ENCODE assay signal across 30 cellular contexts in genomic region chr17:14712471-14713075, GRCh38.
DNase-seq lines count a peak whose midpoint lies in the region; ATAC-seq, FAIRE-seq and TF ChIP-seq lines count a peak whose summit lies in the region.
"Had no signal": no experiment of that assay in that cellular context is flagged by ENCODE, and none has a peak within 500 bp of the region (broad histone marks: within the 10 kb centered on the region; RNA-seq: fewer than 3 reads in every experiment).

No MANE protein-coding gene starts in this region.

- H3K9ac ChIP-seq in H1 (replicated peaks in 1 of 4; ENCODE audit: extremely low read depth in 1 of 4, low read depth in 3 of 4, low read length in 3 of 4): no peak overlapping the region

- ATAC-seq in A549 (no peak), RWPE2 (ENCODE audit: low read depth) (peak; percentile 25; the same call in 1 of the 3 replicates), GM21390 (IDR thresholded peaks at IDR 0.05; ENCODE audit: unreplicated experiment) (no peak)
- ATAC-seq: left lobe of liver; SK-N-SH treated with all-trans-retinoic acid at 6 μM for 48 hours; stimulated activated effector memory CD8-positive, alpha-beta T cell treated with anti-CD3 and anti-CD28 coated beads, Interleukin-12 subunit alpha, Interleukin-12 subunit beta, amount 100 ng/mL, for 72 hours; WTC11 had no signal

- no peaks in the 10 kb centered on the region for H3K23me2 ChIP-seq in H1 (ENCODE audit: low read depth, low read length)

- no peak overlapping the region for H2AK5ac ChIP-seq in H1 (ENCODE audit: low read depth, low read length)

- H3K4me2 ChIP-seq in A549 (no peak overlapping the region), H1 (ENCODE audit: insufficient read depth in 1 of 2, low read depth in 2 of 2, low read length in 2 of 2) (no peak overlapping the region)
- H3K4me2 ChIP-seq: hepatocyte had no signal

- 45% methylated on average over 4 of the region's 4 CpGs for WGBS in A549 (ENCODE audit: missing lambda C conversion rate)
- WGBS in H1 (ENCODE audit: extremely low coverage in 1 of 2, insufficient coverage in 1 of 2, insufficient read length in 1 of 2, insufficient replicate concordance in 2 of 2, low coverage in 1 of 2, low lambda C conversion rate in 2 of 2, missing lambda C conversion rate in 1 of 2), 2 experiments: 88% methylated on average over 4 of the region's 4 CpGs; no CpG with 5 or more reads in 1 of the 2 experiments

- no peak overlapping the region for H3K14ac ChIP-seq in H1 (ENCODE audit: insufficient read length)

- no peak overlapping the region for H3K56ac ChIP-seq in H1 (replicated peaks; ENCODE audit: insufficient read length, low read depth, low read length)

- FAIRE-seq in A549 (lab: Jason Lieb, UNC) (peak; percentile 49), H1 (lab: Jason Lieb, UNC) (no peak)
- FAIRE-seq: endothelial cell of umbilical vein, frontal cortex, GM12892, small intestine had no signal

- TF ChIP-seq POLR2A in A549 (IDR thresholded peaks at IDR 0.05; ENCODE audit: low read length) (no peak), H1 (IDR thresholded peaks at IDR 0.05; ENCODE audit: control extremely low read depth in 1 of 2, low read depth in 2 of 2, low read length in 2 of 2) (no peak)

- H3K36me3 ChIP-seq in RWPE2 (ENCODE audit: low read depth) (no peaks in the 10 kb centered on the region), H1 (ENCODE audit: control insufficient read depth in 2 of 4, insufficient read depth in 4 of 4, low read length in 3 of 4) (no peaks in the 10 kb centered on the region)
- H3K36me3 ChIP-seq: HAP-1, upper lobe of left lung had no signal

- H2AFZ ChIP-seq in H1 (ENCODE audit: low read length): no peak overlapping the region
- H2AFZ ChIP-seq: hepatocyte had no signal

- TF ChIP-seq RAD21 in A549 (conservative IDR thresholded peaks at IDR 0.05 in 1 of 2, IDR thresholded peaks at IDR 0.05 in 1 of 2) (no peak), H1 (IDR thresholded peaks at IDR 0.05 in 1 of 2, conservative IDR thresholded peaks at IDR 0.05 in 1 of 2; ENCODE audit: low read depth in 2 of 2, low read length in 2 of 2) (no peak)

- H3K27ac ChIP-seq in A549 (no peak overlapping the region), RWPE2 (ENCODE audit: poor library complexity, severe bottlenecking) (no peak overlapping the region), H1 (ENCODE audit: low read depth, low read length) (no peak overlapping the region)
- H3K27ac ChIP-seq: hepatocyte, RWPE1, upper lobe of left lung had no signal

- H3K23ac ChIP-seq in H1 (ENCODE audit: insufficient read length): no peak overlapping the region

- POLR2A ChIA-PET in A549 (lab: Yijun Ruan, JAX): no interaction called here
- POLR2A ChIA-PET in H1 (lab: Charles Lee; ENCODE audit: partially characterized antibody): no interaction called here

- H3K27me3 ChIP-seq in RWPE2 (ENCODE audit: insufficient read depth, poor library complexity, severe bottlenecking): no peaks in the 10 kb centered on the region
- H3K27me3 ChIP-seq in H1 (replicated peaks in 1 of 4; ENCODE audit: control insufficient read depth in 3 of 4, extremely low read depth in 1 of 4, insufficient read depth in 3 of 4, low read length in 3 of 4): no peaks in the 10 kb centered on the region
- H3K27me3 ChIP-seq: hepatocyte, upper lobe of left lung had no signal

- H2BK5ac ChIP-seq in H1 (ENCODE audit: low read depth, low read length): no peak overlapping the region

- no peak overlapping the region for H3K4ac ChIP-seq in H1 (replicated peaks; ENCODE audit: insufficient read length, low read depth, low read length)

- no peak for TF ChIP-seq CTCF in A549 (IDR thresholded peaks at IDR 0.05)
- TF ChIP-seq CTCF in RWPE2 (IDR thresholded peaks at IDR 0.05; ENCODE audit: poor library complexity, severe bottlenecking): no peak
- TF ChIP-seq CTCF in H1 (IDR thresholded peaks at IDR 0.05; ENCODE audit: control extremely low read depth in 1 of 3, insufficient read depth in 1 of 3, low read depth in 1 of 3, low read length in 3 of 3): no peak

- no peak overlapping the region for H2BK15ac ChIP-seq in H1 (ENCODE audit: low read length)

- no peak for TF ChIP-seq EP300 in A549 (IDR thresholded peaks at IDR 0.05)
- no peak for TF ChIP-seq EP300 in H1 (IDR thresholded peaks at IDR 0.05; ENCODE audit: borderline replicate concordance in 1 of 2, low read depth in 2 of 2, low read length in 2 of 2)

- no peak overlapping the region for H2BK12ac ChIP-seq in H1 (ENCODE audit: low read depth, low read length)

- no peaks in the 10 kb centered on the region for H3K79me1 ChIP-seq in H1 (ENCODE audit: low read depth, low read length)

- H3K4me1 ChIP-seq in A549 (no peaks in the 10 kb centered on the region), RWPE2 (ENCODE audit: insufficient read depth, poor library complexity, severe bottlenecking) (peaks cover 10% of the 10 kb centered on the region), H1 (replicated peaks in 1 of 4; ENCODE audit: control insufficient read depth in 3 of 4, insufficient read depth in 4 of 4, low read length in 3 of 4) (no peaks in the 10 kb centered on the region)
- H3K4me1 ChIP-seq: HAP-1, upper lobe of left lung had no signal

- no peak overlapping the region for H3K18ac ChIP-seq in H1 (ENCODE audit: extremely low read depth, low read length)

- H4K20me1 ChIP-seq in H1 (replicated peaks in 1 of 2; ENCODE audit: control insufficient read depth in 1 of 2, insufficient read depth in 2 of 2, low read length in 2 of 2): no peaks in the 10 kb centered on the region

- no peaks in the 10 kb centered on the region for H3K79me2 ChIP-seq in H1 (ENCODE audit: control insufficient read depth in 1 of 2, insufficient read depth in 2 of 2, low read length in 2 of 2)
- H3K79me2 ChIP-seq: hepatocyte had no signal

- no peak overlapping the region for H2BK120ac ChIP-seq in H1 (replicated peaks; ENCODE audit: low read depth, low read length)

- no peak overlapping the region for H4K5ac ChIP-seq in H1 (ENCODE audit: insufficient read length, low read depth, low read length)

- H2BK20ac ChIP-seq in H1 (ENCODE audit: low read length): no peak overlapping the region

- no peak overlapping the region for H4K8ac ChIP-seq in H1 (ENCODE audit: extremely low read depth, insufficient read depth, low read length)

- H4K91ac ChIP-seq in H1 (replicated peaks; ENCODE audit: insufficient read length, low read length): no peak overlapping the region

- H3K4me3 ChIP-seq in A549 (no peak overlapping the region), RWPE2 (ENCODE audit: severe bottlenecking) (no peak overlapping the region), H1 (ENCODE audit: extremely low read depth in 1 of 4, insufficient read depth in 2 of 4, low read depth in 3 of 4, low read length in 4 of 4) (no peak overlapping the region)
- H3K4me3 ChIP-seq: HAP-1, hepatocyte, upper lobe of left lung had no signal

- CTCF ChIA-PET in A549 (lab: Yijun Ruan, JAX): no interaction called here
- CTCF ChIA-PET in H1 (lab: Charles Lee; ENCODE audit: partially characterized antibody): no interaction called here

- DNase-seq in A549 (ENCODE audit: low read depth in 1 of 2, low spot score in 1 of 2) (no peak), HS-5 (ENCODE audit: low read depth) (peak; percentile 2), RWPE2 (ENCODE audit: low spot score) (no peak), H1 (ENCODE audit: low read depth in 1 of 2, low spot score in 2 of 2) (no peak), NCI-H446 treated with DMSO at 0.1 percent for 48 hours (lab: John Stamatoyannopoulos, UW) (no peak), dedifferentiated amniotic fluid mesenchymal stem cell (ENCODE audit: extremely low spot score) (no peak), NCI-H2196 (lab: John Stamatoyannopoulos, UW; ENCODE audit: unreplicated experiment) (no peak)
- DNase-seq: 8988T; activated naive CD4-positive, alpha-beta T cell treated with anti-CD3 and anti-CD28 coated beads, Interleukin-2, amount 50 U/mL, for 16 hours; anterior cingulate cortex; caudate nucleus; dermis blood vessel endothelial cell; DMS79 treated with DMSO at 0.1 percent for 48 hours; NCI-H146; NCI-H524 treated with DMSO at 0.1 percent for 48 hours; small intestine; stimulated activated CD4-positive, alpha-beta T cell treated with anti-CD3 and anti-CD28 coated beads, Interleukin-2, amount 100 ng/mL, for 24 hours; substantia nigra; upper lobe of left lung had no signal

- H3K9me3 ChIP-seq in A549: no peaks in the 10 kb centered on the region
- H3K9me3 ChIP-seq in RWPE2 (ENCODE audit: severe bottlenecking): no peaks in the 10 kb centered on the region
- H3K9me3 ChIP-seq in H1 (ENCODE audit: insufficient read depth in 2 of 2, low read depth in 1 of 2, low read length in 1 of 2): no peaks in the 10 kb centered on the region
- H3K9me3 ChIP-seq: upper lobe of left lung had no signal

TF ChIP-seq in A549, 52 proteins besides CTCF, POLR2A, EP300 and RAD21 (continues in another document):
- TF ChIP-seq CHD2 (IDR thresholded peaks at IDR 0.05; ENCODE audit: low read length, partially characterized antibody): no peak
- no peak for TF ChIP-seq POLR2AphosphoS2 (conservative IDR thresholded peaks at IDR 0.05; ENCODE audit: low read length)
- no peak for TF ChIP-seq CBX2 (IDR thresholded peaks at IDR 0.05; ENCODE audit: borderline replicate concordance, low read depth)
- no peak for TF ChIP-seq HOXA7 (CRISPR knock-in tag; IDR thresholded peaks at IDR 0.05)
- no peak for TF ChIP-seq FOSL2 (IDR thresholded peaks at IDR 0.05)
- peak; percentile 54; the same call in 1 of the 2 replicates for TF ChIP-seq FOSL2 (CRISPR knock-in tag; IDR thresholded peaks at IDR 0.05)
- TF ChIP-seq ZC3H11A (IDR thresholded peaks at IDR 0.05): no peak
- TF ChIP-seq CEBPB (IDR thresholded peaks at IDR 0.05): peak in 1 of 2 experiments; percentile 9; a peak in 1 of 4 replicates
- no peak for TF ChIP-seq HOXB5 (CRISPR knock-in tag; IDR thresholded peaks at IDR 0.05)
- no peak for TF ChIP-seq ZNF302 (CRISPR knock-in tag; IDR thresholded peaks at IDR 0.05)
- no peak for TF ChIP-seq ZFP36 (IDR thresholded peaks at IDR 0.05; ENCODE audit: borderline replicate concordance, partially characterized antibody)

TF ChIP-seq in H1, 55 proteins besides CTCF, POLR2A, EP300 and RAD21:
- TF ChIP-seq CEBPB (IDR thresholded peaks at IDR 0.05; ENCODE audit: low read depth, low read length) (peak; percentile 23; the same call in 1 of the 2 replicates), SUZ12 (IDR thresholded peaks at IDR 0.05; ENCODE audit: low read length) (no peak), SRF (IDR thresholded peaks at IDR 0.05; ENCODE audit: low read depth, low read length) (no peak), SIX5 (IDR thresholded peaks at IDR 0.05; ENCODE audit: low read depth, low read length) (no peak), JUND (IDR thresholded peaks at IDR 0.05; ENCODE audit: low read length) (no peak)
